ENCODE assay signal across 8 cellular contexts in genomic region chr2:159797468-159798375, GRCh38. TPM values are rescaled to one million over a fixed set of nuclear protein-coding genes. Genes with fewer than 3 reads are reported as not detected.
DNase-seq lines count a peak whose midpoint lies in the region; ATAC-seq lines count a peak whose summit lies in the region.

TSS of gene CD302 (minus strand) at chr2:159798208. CDS start at chr2:159798198, 10 bp downstream.

- peak within 1 kb of the TSS; percentile 81 for H3K9ac ChIP-seq in mucosa of stomach (ENCODE audit: low read length)

- H3K27me3 ChIP-seq in mucosa of stomach (ENCODE audit: control insufficient read depth, insufficient read depth, low read length), result no peaks in the 10 kb centered on the region

- ATAC-seq in GM21786 (IDR thresholded peaks at IDR 0.05; ENCODE audit: unreplicated experiment), result peak; percentile 63
- peak; percentile 61 for ATAC-seq in esophagus mucosa
- peak; percentile 70 for ATAC-seq in stimulated activated naive CD8-positive, alpha-beta T cell treated with anti-CD3 and anti-CD28 coated beads, Interleukin-15, Interleukin-2, amounts not matched to agents 100 U/mL and 50 U/mL, for 24 hours
- no peak for ATAC-seq in HG02840 (IDR thresholded peaks at IDR 0.05; ENCODE audit: low FRiP score, unreplicated experiment)

- H3K9me3 ChIP-seq in mucosa of stomach (ENCODE audit: control insufficient read depth, low read length), result no peaks in the 10 kb centered on the region

- DNase-seq in GM04504 (ENCODE audit: low read depth) (peak; percentile 10), MV-4-11 (lab: John Stamatoyannopoulos, UW) (peak; percentile 48)
- DNase-seq in activated CD8-positive, alpha-beta memory T cell treated with anti-CD3 and anti-CD28 coated beads, Interleukin-2, amount 50 U/mL, for 48 hours, result peak; percentile 72
- peak; percentile 65 for DNase-seq in stimulated activated naive CD8-positive, alpha-beta T cell treated with anti-CD3 and anti-CD28 coated beads, Interleukin-15, Interleukin-2, amounts not matched to agents 100 U/mL and 50 U/mL, for 24 hours

- H3K36me3 ChIP-seq in mucosa of stomach (ENCODE audit: control insufficient read depth, insufficient read depth, low read length), result no peaks in the 10 kb centered on the region

- peaks cover 18% of the 10 kb centered on the region for H3K4me1 ChIP-seq in mucosa of stomach (ENCODE audit: control insufficient read depth, insufficient read depth, low read length)

- peak within 1 kb of the TSS; percentile 66 for H3K4me3 ChIP-seq in mucosa of stomach (ENCODE audit: low read length)

RNA-seq across cellular contexts. Expression of gene CD302, which starts in this region (rescaled TPM):
- total RNA-seq in esophagus mucosa, result 1.6 TPM

Comparison
In these comparisons a context has a peak if more than half of its experiments do, and no peak if none do; other contexts are left out.
1. DNase-seq: peak in every context shown above with its lines; median percentile 72 in activated CD8-positive, alpha-beta memory T cell treated with anti-CD3 and anti-CD28 coated beads, Interleukin-2, amount 50 U/mL, for 48 hours; 65 in stimulated activated naive CD8-positive, alpha-beta T cell treated with anti-CD3 and anti-CD28 coated beads, Interleukin-15, Interleukin-2, amounts not matched to agents 100 U/mL and 50 U/mL, for 24 hours; 48 in MV-4-11; 10 in GM04504.